In genomic region chr16:78146807-78147206, GRCh38 we compare ENCODE assay signal across 18 cellular contexts. TPM values are rescaled to one million over a fixed set of nuclear protein-coding genes. Genes with fewer than 3 reads are reported as not detected.
DNase-seq lines count a peak whose midpoint lies in the region; ATAC-seq, FAIRE-seq and TF ChIP-seq lines count a peak whose summit lies in the region.
"Had no signal": no experiment of that assay in that cellular context is flagged by ENCODE, and none has a peak within 500 bp of the region (broad histone marks: within the 10 kb centered on the region; RNA-seq: fewer than 3 reads in every experiment).

No MANE protein-coding gene starts in this region.

- no peak for TF ChIP-seq EP300 in esophagus muscularis mucosa (IDR thresholded peaks at IDR 0.05)

- no peak for ATAC-seq in HG02798 (IDR thresholded peaks at IDR 0.05; ENCODE audit: poor library complexity, unreplicated experiment)
- ATAC-seq in HG02763 (IDR thresholded peaks at IDR 0.05; ENCODE audit: unreplicated experiment), result no peak
- ATAC-seq: GM12878 had no signal

- no peak overlapping the region for H3K27ac ChIP-seq in esophagus muscularis mucosa (replicated peaks in 1 of 4)
- H3K27ac ChIP-seq: C4-2B had no signal

- 73% methylated on average over 5 of the region's 5 CpGs for WGBS in esophagus muscularis mucosa

- in situ Hi-C loops in KBM-7 (cut with MboI; ENCODE audit: low pct_unique_long_range_greater_than_20kb, low sequenced_read_pairs), result no loop called here

- intact Hi-C loops in esophagus muscularis mucosa (cut with DNase I), result no loop called here

- TF ChIP-seq POLR2A in esophagus muscularis mucosa (IDR thresholded peaks at IDR 0.05; ENCODE audit: low read depth), result no peak

- no peak overlapping the region for H3K4me3 ChIP-seq in esophagus muscularis mucosa
- H3K4me3 ChIP-seq: GM12878 had no signal

- no peaks in the 10 kb centered on the region for H3K27me3 ChIP-seq in esophagus muscularis mucosa

- peak; percentile 84 for FAIRE-seq in G401.6 (lab: Jason Lieb, UNC)
- FAIRE-seq: A204.1, D721Med, GM12878, GM19239, H1 had no signal

- no peaks in the 10 kb centered on the region for H3K36me3 ChIP-seq in esophagus muscularis mucosa

- TF ChIP-seq CTCF in esophagus muscularis mucosa (IDR thresholded peaks at IDR 0.05), result no peak

- peak; percentile 2 for DNase-seq in KBM-7
- peak; percentile 87 for DNase-seq in esophagus muscularis mucosa (ENCODE audit: extremely low spot score)
- no peak for DNase-seq in globus pallidus (ENCODE audit: low spot score)
- DNase-seq: AML-193; Caco-2; CD4-positive, alpha-beta T cell; DMS79 treated with DMSO at 0.1 percent for 48 hours; H9; Karpas-422 had no signal

- no peaks in the 10 kb centered on the region for H3K4me1 ChIP-seq in esophagus muscularis mucosa

- no peaks in the 10 kb centered on the region for H3K9me3 ChIP-seq in esophagus muscularis mucosa

RNA-seq across cellular contexts. Expression of gene WWOX, which starts 47.4 kb away (rescaled TPM):
- total RNA-seq in esophagus muscularis mucosa, result 10 to 100 TPM; 14.4 to 27.8 (median 15.4) TPM
